In the genomic region with DNA sequence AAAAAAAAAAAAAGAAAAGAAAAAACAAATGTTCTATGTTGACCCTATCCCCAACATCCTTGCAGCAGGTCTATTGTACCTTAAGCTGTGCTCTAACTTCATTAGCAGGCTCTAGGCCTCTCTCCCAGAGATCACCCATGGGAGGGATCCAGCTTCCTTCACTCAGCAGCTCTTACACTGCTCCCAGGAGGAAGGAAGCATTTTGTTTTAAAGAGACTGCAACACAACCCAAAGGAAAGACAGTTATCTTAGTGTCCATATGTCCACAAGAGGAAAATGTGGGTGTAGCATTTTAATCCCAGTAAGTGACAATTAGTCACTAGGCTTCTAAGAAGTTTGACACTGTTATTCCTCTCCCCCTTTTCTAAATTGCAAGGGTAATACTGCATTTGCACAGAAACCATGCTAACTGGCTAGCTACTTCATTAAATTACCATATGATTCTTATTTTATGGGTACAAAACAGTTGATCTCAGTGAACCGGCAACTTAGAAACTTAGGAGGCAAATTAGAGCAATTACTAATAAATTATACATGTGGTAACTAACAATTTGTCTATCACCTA, we compare ENCODE assay signal across 1 cellular context.
TF ChIP-seq lines count a peak whose summit lies in the region.

No MANE protein-coding gene starts in this region.

TF ChIP-seq in K562, 482 proteins besides CTCF, POLR2A, EP300 and RAD21 (continued from another document):
- TF ChIP-seq, protein P1, sequence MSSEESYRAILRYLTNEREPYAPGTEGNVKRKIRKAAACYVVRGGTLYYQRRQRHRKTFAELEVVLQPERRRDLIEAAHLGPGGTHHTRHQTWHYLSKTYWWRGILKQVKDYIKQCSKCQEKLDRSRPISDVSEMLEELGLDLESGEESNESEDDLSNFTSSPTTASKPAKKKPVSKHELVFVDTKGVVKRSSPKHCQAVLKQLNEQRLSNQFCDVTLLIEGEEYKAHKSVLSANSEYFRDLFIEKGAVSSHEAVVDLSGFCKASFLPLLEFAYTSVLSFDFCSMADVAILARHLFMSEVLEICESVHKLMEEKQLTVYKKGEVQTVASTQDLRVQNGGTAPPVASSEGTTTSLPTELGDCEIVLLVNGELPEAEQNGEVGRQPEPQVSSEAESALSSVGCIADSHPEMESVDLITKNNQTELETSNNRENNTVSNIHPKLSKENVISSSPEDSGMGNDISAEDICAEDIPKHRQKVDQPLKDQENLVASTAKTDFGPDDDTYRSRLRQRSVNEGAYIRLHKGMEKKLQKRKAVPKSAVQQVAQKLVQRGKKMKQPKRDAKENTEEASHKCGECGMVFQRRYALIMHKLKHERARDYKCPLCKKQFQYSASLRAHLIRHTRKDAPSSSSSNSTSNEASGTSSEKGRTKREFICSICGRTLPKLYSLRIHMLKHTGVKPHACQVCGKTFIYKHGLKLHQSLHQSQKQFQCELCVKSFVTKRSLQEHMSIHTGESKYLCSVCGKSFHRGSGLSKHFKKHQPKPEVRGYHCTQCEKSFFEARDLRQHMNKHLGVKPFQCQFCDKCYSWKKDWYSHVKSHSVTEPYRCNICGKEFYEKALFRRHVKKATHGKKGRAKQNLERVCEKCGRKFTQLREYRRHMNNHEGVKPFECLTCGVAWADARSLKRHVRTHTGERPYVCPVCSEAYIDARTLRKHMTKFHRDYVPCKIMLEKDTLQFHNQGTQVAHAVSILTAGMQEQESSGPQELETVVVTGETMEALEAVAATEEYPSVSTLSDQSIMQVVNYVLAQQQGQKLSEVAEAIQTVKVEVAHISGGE (CRISPR knock-in tag; IDR thresholded peaks at IDR 0.05), result 0 out of 6 replicates have a peak, but pooled peaks of 1 of the 3 experiments have one; percentile 17
- 0 out of 2 replicates have a peak, but pooled peaks have one; percentile 36 for TF ChIP-seq NCOA6 (IDR thresholded peaks at IDR 0.05)
- peak in 1 of 2 experiments; percentile 69; a peak in 2 of 4 replicates for TF ChIP-seq ARNT (IDR thresholded peaks at IDR 0.05)
- TF ChIP-seq GTF2E2 (tag; IDR thresholded peaks at IDR 0.05), result peak; percentile 81; the same call in 1 of the 2 replicates
- peak; percentile 95 for TF ChIP-seq MEIS2 (IDR thresholded peaks at IDR 0.05; ENCODE audit: partially characterized antibody)
- no peak for TF ChIP-seq NR2C1 (IDR thresholded peaks at IDR 0.05)
- TF ChIP-seq NR2C1 (tag; IDR thresholded peaks at IDR 0.05), result no peak; the same call in 1 of the 2 replicates
- 0 out of 4 replicates have a peak, but pooled peaks of 1 of the 2 experiments have one; percentile 74 for TF ChIP-seq NONO (IDR thresholded peaks at IDR 0.05; ENCODE audit: low read depth in 2 of 2, low read length in 1 of 2)
- peak; percentile 58 for TF ChIP-seq C11orf30 (IDR thresholded peaks at IDR 0.05; ENCODE audit: low read depth)
- no peak for TF ChIP-seq MED1 (CRISPR knock-in tag; IDR thresholded peaks at IDR 0.05; ENCODE audit: borderline replicate concordance)
- TF ChIP-seq, protein P2, sequence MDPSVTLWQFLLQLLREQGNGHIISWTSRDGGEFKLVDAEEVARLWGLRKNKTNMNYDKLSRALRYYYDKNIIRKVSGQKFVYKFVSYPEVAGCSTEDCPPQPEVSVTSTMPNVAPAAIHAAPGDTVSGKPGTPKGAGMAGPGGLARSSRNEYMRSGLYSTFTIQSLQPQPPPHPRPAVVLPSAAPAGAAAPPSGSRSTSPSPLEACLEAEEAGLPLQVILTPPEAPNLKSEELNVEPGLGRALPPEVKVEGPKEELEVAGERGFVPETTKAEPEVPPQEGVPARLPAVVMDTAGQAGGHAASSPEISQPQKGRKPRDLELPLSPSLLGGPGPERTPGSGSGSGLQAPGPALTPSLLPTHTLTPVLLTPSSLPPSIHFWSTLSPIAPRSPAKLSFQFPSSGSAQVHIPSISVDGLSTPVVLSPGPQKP (CRISPR knock-in tag; IDR thresholded peaks at IDR 0.05), result no peak
- TF ChIP-seq COPS2 (conservative IDR thresholded peaks at IDR 0.05), result no peak
- no peak for TF ChIP-seq ZNF589 (CRISPR knock-in tag; IDR thresholded peaks at IDR 0.05; ENCODE audit: low read depth)
- TF ChIP-seq TCFL5 (CRISPR knock-in tag; conservative IDR thresholded peaks at IDR 0.05), result no peak
- peak; percentile 24; the same call in 1 of the 2 replicates for TF ChIP-seq PHF8 (IDR thresholded peaks at IDR 0.05; ENCODE audit: borderline replicate concordance, low read length)
- peak; percentile 56 for TF ChIP-seq KDM5B (IDR thresholded peaks at IDR 0.05; ENCODE audit: insufficient replicate concordance, low read depth, low read length)
- TF ChIP-seq CTBP1 (IDR thresholded peaks at IDR 0.05; ENCODE audit: borderline replicate concordance), result peak; percentile 59; the same call in 1 of the 2 replicates
- TF ChIP-seq, protein P3, sequence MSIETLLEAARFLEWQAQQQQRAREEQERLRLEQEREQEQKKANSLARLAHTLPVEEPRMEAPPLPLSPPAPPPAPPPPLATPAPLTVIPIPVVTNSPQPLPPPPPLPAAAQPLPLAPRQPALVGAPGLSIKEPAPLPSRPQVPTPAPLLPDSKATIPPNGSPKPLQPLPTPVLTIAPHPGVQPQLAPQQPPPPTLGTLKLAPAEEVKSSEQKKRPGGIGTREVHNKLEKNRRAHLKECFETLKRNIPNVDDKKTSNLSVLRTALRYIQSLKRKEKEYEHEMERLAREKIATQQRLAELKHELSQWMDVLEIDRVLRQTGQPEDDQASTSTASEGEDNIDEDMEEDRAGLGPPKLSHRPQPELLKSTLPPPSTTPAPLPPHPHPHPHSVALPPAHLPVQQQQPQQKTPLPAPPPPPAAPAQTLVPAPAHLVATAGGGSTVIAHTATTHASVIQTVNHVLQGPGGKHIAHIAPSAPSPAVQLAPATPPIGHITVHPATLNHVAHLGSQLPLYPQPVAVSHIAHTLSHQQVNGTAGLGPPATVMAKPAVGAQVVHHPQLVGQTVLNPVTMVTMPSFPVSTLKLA (conservative IDR thresholded peaks at IDR 0.05), result peak in 1 of 2 experiments; percentile 59; a peak in 2 of 4 replicates
- TF ChIP-seq ARID1B (IDR thresholded peaks at IDR 0.05), result peak; percentile 96
- TF ChIP-seq, protein P4, sequence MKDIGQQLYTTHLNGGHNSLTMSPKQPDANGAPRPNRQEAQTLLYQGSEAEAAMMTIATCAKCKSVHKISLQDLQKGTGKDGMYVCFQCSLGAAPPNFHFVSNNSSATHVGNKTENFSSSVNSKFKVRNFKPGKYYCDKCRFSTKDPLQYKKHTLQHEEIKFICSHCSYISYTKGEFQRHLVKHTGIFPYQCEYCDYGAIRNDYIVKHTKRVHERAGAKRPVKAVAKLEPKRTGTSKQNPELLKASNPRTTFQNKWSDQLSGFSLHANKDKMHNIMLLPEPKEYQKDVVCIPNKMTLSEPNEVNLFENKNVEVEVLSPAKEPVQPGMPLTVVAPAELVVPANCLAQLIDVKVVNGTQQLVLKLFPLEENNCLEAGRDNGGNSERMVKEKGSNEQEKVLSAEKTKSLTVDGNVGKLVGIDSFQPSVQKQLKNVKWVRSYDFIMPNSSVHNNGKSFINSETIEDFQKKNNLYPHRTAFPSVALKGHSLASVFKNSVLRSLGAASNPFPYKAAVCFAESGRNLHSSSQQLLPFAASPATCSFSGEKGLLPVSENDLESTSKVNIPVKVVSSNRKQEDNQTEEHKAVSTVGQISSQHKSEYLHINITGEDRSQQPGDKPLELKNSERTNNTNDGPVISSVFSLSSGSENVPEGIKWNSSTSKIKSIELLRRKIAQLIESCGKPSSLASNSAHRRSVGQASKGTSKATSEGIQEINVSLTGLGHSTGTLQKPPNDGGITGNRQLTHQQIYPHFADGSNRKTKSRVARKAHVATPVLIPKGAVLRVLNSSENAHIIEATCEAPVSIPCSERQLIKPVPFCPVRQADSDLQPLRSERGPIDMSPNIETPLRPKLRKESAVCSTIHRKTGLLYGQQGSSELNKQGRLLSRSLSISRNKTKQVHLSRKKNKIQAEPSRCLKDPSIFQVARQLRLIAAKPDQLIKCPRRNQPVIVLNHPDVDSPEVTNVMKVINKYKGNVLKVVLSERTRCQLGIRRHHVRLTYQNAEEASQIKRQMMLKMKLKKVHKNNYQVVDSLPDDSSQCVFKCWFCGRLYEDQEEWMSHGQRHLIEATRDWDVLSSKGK (CRISPR knock-in tag; IDR thresholded peaks at IDR 0.05), result no peak
- no peak for TF ChIP-seq ZNF586 (CRISPR knock-in tag; conservative IDR thresholded peaks at IDR 0.05)
- 0 out of 2 replicates have a peak, but pooled peaks have one; percentile 51 for TF ChIP-seq TOE1 (IDR thresholded peaks at IDR 0.05; ENCODE audit: borderline replicate concordance)
- TF ChIP-seq TOE1 (CRISPR knock-in tag; IDR thresholded peaks at IDR 0.05; ENCODE audit: borderline replicate concordance, low read depth), result no peak
- TF ChIP-seq, protein P5, sequence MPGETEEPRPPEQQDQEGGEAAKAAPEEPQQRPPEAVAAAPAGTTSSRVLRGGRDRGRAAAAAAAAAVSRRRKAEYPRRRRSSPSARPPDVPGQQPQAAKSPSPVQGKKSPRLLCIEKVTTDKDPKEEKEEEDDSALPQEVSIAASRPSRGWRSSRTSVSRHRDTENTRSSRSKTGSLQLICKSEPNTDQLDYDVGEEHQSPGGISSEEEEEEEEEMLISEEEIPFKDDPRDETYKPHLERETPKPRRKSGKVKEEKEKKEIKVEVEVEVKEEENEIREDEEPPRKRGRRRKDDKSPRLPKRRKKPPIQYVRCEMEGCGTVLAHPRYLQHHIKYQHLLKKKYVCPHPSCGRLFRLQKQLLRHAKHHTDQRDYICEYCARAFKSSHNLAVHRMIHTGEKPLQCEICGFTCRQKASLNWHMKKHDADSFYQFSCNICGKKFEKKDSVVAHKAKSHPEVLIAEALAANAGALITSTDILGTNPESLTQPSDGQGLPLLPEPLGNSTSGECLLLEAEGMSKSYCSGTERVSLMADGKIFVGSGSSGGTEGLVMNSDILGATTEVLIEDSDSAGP (CRISPR knock-in tag; IDR thresholded peaks at IDR 0.05), result 0 out of 2 replicates have a peak, but pooled peaks have one; percentile 36
- TF ChIP-seq ATF1 (CRISPR knock-in tag; IDR thresholded peaks at IDR 0.05), result no peak
- TF ChIP-seq ATF1 (tag; IDR thresholded peaks at IDR 0.05), result no peak
- TF ChIP-seq ZNF707 (CRISPR knock-in tag; conservative IDR thresholded peaks at IDR 0.05), result no peak
- TF ChIP-seq ZFX (CRISPR knock-in tag; IDR thresholded peaks at IDR 0.05), result peak; percentile 62
- peak; percentile 72 for TF ChIP-seq NBN (IDR thresholded peaks at IDR 0.05; ENCODE audit: low read depth)
- no peak for TF ChIP-seq TRIM28 (IDR thresholded peaks at IDR 0.05)
- TF ChIP-seq ZC3H8 (IDR thresholded peaks at IDR 0.05), result no peak
- peak; percentile 38 for TF ChIP-seq TAF9B (IDR thresholded peaks at IDR 0.05; ENCODE audit: partially characterized antibody)
- TF ChIP-seq PHF21A (IDR thresholded peaks at IDR 0.05; ENCODE audit: borderline replicate concordance, low read depth), result no peak
- TF ChIP-seq SMARCE1 (IDR thresholded peaks at IDR 0.05), result peak; percentile 94
- no peak for TF ChIP-seq HNRNPUL1 (IDR thresholded peaks at IDR 0.05; ENCODE audit: low read length)
- 0 out of 2 replicates have a peak, but pooled peaks have one; percentile 23 for TF ChIP-seq HLTF (IDR thresholded peaks at IDR 0.05)
- no peak for TF ChIP-seq NELFE (IDR thresholded peaks at IDR 0.05; ENCODE audit: insufficient read depth, insufficient read length)
- TF ChIP-seq DPF2 (IDR thresholded peaks at IDR 0.05), result peak; percentile 94
- no peak for TF ChIP-seq SRSF9 (IDR thresholded peaks at IDR 0.05; ENCODE audit: borderline replicate concordance, low read depth, low read length)
- TF ChIP-seq POLR2AphosphoS5 (IDR thresholded peaks at IDR 0.05; ENCODE audit: control insufficient read depth, insufficient read depth, low read depth, low read length), result peak; percentile 63
- TF ChIP-seq CSDE1 (IDR thresholded peaks at IDR 0.05), result no peak; a peak in 1 of 4 replicates
- no peak for TF ChIP-seq BDP1 (IDR thresholded peaks at IDR 0.05; ENCODE audit: insufficient read depth, insufficient read length)
- TF ChIP-seq, protein P6, sequence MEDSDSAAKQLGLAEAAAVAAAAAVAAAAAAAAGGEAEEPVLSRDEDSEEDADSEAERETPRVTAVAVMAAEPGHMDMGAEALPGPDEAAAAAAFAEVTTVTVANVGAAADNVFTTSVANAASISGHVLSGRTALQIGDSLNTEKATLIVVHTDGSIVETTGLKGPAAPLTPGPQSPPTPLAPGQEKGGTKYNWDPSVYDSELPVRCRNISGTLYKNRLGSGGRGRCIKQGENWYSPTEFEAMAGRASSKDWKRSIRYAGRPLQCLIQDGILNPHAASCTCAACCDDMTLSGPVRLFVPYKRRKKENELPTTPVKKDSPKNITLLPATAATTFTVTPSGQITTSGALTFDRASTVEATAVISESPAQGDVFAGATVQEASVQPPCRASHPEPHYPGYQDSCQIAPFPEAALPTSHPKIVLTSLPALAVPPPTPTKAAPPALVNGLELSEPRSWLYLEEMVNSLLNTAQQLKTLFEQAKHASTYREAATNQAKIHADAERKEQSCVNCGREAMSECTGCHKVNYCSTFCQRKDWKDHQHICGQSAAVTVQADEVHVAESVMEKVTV (CRISPR knock-in tag; IDR thresholded peaks at IDR 0.05), result peak; percentile 4; the same call in 1 of the 2 replicates
- TF ChIP-seq, protein P7, sequence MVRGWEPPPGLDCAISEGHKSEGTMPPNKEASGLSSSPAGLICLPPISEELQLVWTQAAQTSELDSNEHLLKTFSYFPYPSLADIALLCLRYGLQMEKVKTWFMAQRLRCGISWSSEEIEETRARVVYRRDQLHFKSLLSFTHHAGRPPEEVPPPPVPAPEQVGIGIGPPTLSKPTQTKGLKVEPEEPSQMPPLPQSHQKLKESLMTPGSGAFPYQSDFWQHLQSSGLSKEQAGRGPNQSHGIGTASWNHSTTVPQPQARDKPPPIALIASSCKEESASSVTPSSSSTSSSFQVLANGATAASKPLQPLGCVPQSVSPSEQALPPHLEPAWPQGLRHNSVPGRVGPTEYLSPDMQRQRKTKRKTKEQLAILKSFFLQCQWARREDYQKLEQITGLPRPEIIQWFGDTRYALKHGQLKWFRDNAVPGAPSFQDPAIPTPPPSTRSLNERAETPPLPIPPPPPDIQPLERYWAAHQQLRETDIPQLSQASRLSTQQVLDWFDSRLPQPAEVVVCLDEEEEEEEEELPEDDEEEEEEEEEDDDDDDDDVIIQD (CRISPR knock-in tag; IDR thresholded peaks at IDR 0.05), result no peak
- no peak for TF ChIP-seq ZNF133 (CRISPR knock-in tag; IDR thresholded peaks at IDR 0.05)
